Comparison of ENCODE assay signal across 7 cellular contexts in genomic region chr10:74825371-74826141, GRCh38. TPM values are rescaled to one million over a fixed set of nuclear protein-coding genes. Genes with fewer than 3 reads are reported as not detected.
DNase-seq lines count a peak whose midpoint lies in the region; ATAC-seq, FAIRE-seq and TF ChIP-seq lines count a peak whose summit lies in the region.

No MANE protein-coding gene starts in this region.

- ATAC-seq in HG02970 (IDR thresholded peaks at IDR 0.05; ENCODE audit: low FRiP score, unreplicated experiment): peak; percentile 0
- peak; percentile 26 for ATAC-seq in GM12878

- intact Hi-C loops in GM12878 (cut with micrococcal nuclease; ENCODE audit: unreplicated experiment): loop anchor here (1.0 to 10.0 kb wide), 7 partner anchors 86 to 671 kb away; partner anchors contain the start of genes ADK and AP3M1
- intact Hi-C loops in spleen (cut with DNase I; ENCODE audit: low total_unique reads): no loop called here

- TF ChIP-seq POLR2A in GM12878 (IDR thresholded peaks at IDR 0.05; ENCODE audit: low read depth, low read length): peak; percentile 64
- TF ChIP-seq POLR2A in spleen (IDR thresholded peaks at IDR 0.05): peak in 1 of 3 donors; percentile 21

- H3K27me3 ChIP-seq in SJSA1 (replicated peaks) (no peaks in the 10 kb centered on the region), GM12878 (replicated peaks in 1 of 2; ENCODE audit: control insufficient read depth in 2 of 2, insufficient read depth in 2 of 2, low read length in 1 of 2) (no peaks in the 10 kb centered on the region), iPS-20b (ENCODE audit: insufficient read depth, low read length) (no peaks in the 10 kb centered on the region), spleen (replicated peaks in 1 of 7) (no peaks in the 10 kb centered on the region)

- DNase-seq in GM12864 (ENCODE audit: low read depth) (no peak), SJSA1 (ENCODE audit: low read depth in 1 of 2, low spot score in 2 of 2) (peak in 1 of 2 experiments; percentile 58), GM12878 (ENCODE audit: low read depth, low spot score) (no peak), spleen (peak; percentile 96), foreskin melanocyte (no peak)

- WGBS in GM12878 (ENCODE audit: insufficient coverage, insufficient replicate concordance, low lambda C conversion rate, missing lambda C conversion rate): under 1% methylated on average over 23 of the region's 89 CpGs
- WGBS in spleen, 5 donors: 0 to 1% (median 0%) methylated on average over 49 to 89 of the region's 89 CpGs

- H2AFZ ChIP-seq in GM12878 (ENCODE audit: control insufficient read depth, low read depth, low read length): peak overlapping the region; percentile 83

- H4K20me1 ChIP-seq in GM12878 (ENCODE audit: control insufficient read depth, insufficient read depth): no peaks in the 10 kb centered on the region

- FAIRE-seq in GM12878 (lab: Jason Lieb, UNC): no peak

- in situ Hi-C loops in GM12878 (cut with MboI): no loop called here

- H3K27ac ChIP-seq in SJSA1 (no peak overlapping the region), GM12878 (ENCODE audit: control insufficient read depth, insufficient read depth) (peak overlapping the region; percentile 91), iPS-20b (ENCODE audit: low read length) (no peak overlapping the region), spleen (peak overlapping the region; percentile 78 to 100 (median 89))

- no peak for TF ChIP-seq CTCF in GM12864 (IDR thresholded peaks at IDR 0.05; ENCODE audit: low read depth, low read length, missing control alignments)
- TF ChIP-seq CTCF in GM12878 (IDR thresholded peaks at IDR 0.05 in 2 of 3, conservative IDR thresholded peaks at IDR 0.05 in 1 of 3; ENCODE audit: control insufficient read depth in 2 of 3, extremely low read depth in 1 of 3, insufficient read depth in 1 of 3, low read depth in 3 of 3, low read length in 3 of 3): no peak
- peak in 1 of 11 experiments; percentile 22 for TF ChIP-seq CTCF in spleen (IDR thresholded peaks at IDR 0.05 in 8 of 11, conservative IDR thresholded peaks at IDR 0.05 in 3 of 11)

- H3K9ac ChIP-seq in GM12878 (ENCODE audit: control insufficient read depth, insufficient read depth, low read length) (peak overlapping the region; percentile 92), iPS-20b (ENCODE audit: low read depth, low read length) (peak overlapping the region; percentile 85; the same call in 1 of the 2 replicates)

- H3K36me3 ChIP-seq in SJSA1: no peaks in the 10 kb centered on the region
- H3K36me3 ChIP-seq in GM12878 (ENCODE audit: control insufficient read depth in 2 of 2, insufficient read depth in 2 of 2, low read length in 1 of 2): no peaks in the 10 kb centered on the region
- H3K36me3 ChIP-seq in iPS-20b (ENCODE audit: insufficient read depth, low read depth, low read length): no peaks in the 10 kb centered on the region
- H3K36me3 ChIP-seq in spleen: no peaks in the 10 kb centered on the region

- peak overlapping the region; percentile 94 for H3K4me2 ChIP-seq in GM12878 (ENCODE audit: control insufficient read depth, insufficient read depth)

- RAD21 ChIA-PET in GM12878 (lab: Charles Lee; ENCODE audit: unreplicated experiment): interaction anchor here (0.6 to 3.1 kb wide), 34 partner anchors 27 to 556 kb away, joined by 3 to 23 read pairs (median 4); no protein-coding TSS in a partner anchor

- POLR2A ChIA-PET in GM12878 (lab: Charles Lee): interaction anchor here (0.6 to 2.3 kb wide), 19 partner anchors 28 to 906 kb away, joined by 3 to 12 read pairs (median 4); no protein-coding TSS in a partner anchor

- TF ChIP-seq RAD21 in GM12878 (IDR thresholded peaks at IDR 0.05; ENCODE audit: insufficient read depth, low read depth, low read length): peak; percentile 32; the same call in 1 of the 2 replicates

- H3K9me3 ChIP-seq in SJSA1 (replicated peaks) (no peaks in the 10 kb centered on the region), GM12878 (replicated peaks; ENCODE audit: control insufficient read depth, insufficient read depth, low read length) (no peaks in the 10 kb centered on the region; the same call in 2 of the 3 replicates), iPS-20b (ENCODE audit: insufficient read depth, low read depth, low read length) (no peaks in the 10 kb centered on the region), spleen (no peaks in the 10 kb centered on the region)

- BruUV-seq in GM12878 (replicated peaks; lab: Mats Ljungman, UMichigan): no TSS peak

- no peak for TF ChIP-seq EP300 in GM12878 (IDR thresholded peaks at IDR 0.05; ENCODE audit: borderline replicate concordance in 1 of 2, control insufficient read depth in 1 of 2, low read depth in 2 of 2, low read length in 2 of 2)

- H3K79me2 ChIP-seq in GM12878 (ENCODE audit: control insufficient read depth, insufficient read depth, low read length): peaks cover 36% of the 10 kb centered on the region

- H3K4me3 ChIP-seq in GM12864 (ENCODE audit: low read depth, low read length) (peak overlapping the region; percentile 94), SJSA1 (peak overlapping the region; percentile 68), GM12878 (peak overlapping the region; percentile 88), iPS-20b (ENCODE audit: low read length) (peak overlapping the region; percentile 87), spleen (peak overlapping the region; percentile 93 to 100 (median 97))

- CTCF ChIA-PET in GM12878 (lab: Yijun Ruan, JAX): interaction anchor here (1.3 to 2.8 kb wide), 2 partner anchors 87 to 152 kb away, joined by 8 to 17 read pairs; no protein-coding TSS in a partner anchor

- SMC1A ChIA-PET in GM12878 (lab: Charles Lee; ENCODE audit: uncharacterized antibody, unreplicated experiment): interaction anchor here (0.5 to 4.6 kb wide), 13 partner anchors 28 to 582 kb away, joined by 3 to 22 read pairs (median 4); no protein-coding TSS in a partner anchor

- H3K4me1 ChIP-seq in SJSA1 (replicated peaks) (0 out of 2 replicates have a peak, but pooled peaks cover 4% of the 10 kb centered on the region), GM12878 (ENCODE audit: control insufficient read depth, insufficient read depth, low read length) (peaks cover 9% of the 10 kb centered on the region; the same call in 1 of the 2 replicates), iPS-20b (ENCODE audit: insufficient read depth, low read length) (peaks cover 6% of the 10 kb centered on the region), spleen (peaks cover 24 to 67% (median 41%) of the 10 kb centered on the region in 6 donors)

TF ChIP-seq in GM12878, 131 proteins besides CTCF, POLR2A, EP300 and RAD21 (continues in another document):
- TF ChIP-seq ZBTB40 (IDR thresholded peaks at IDR 0.05; ENCODE audit: borderline replicate concordance) (no peak), SREBF1 (IDR thresholded peaks at IDR 0.05; ENCODE audit: low read length) (no peak), KAT2A (conservative IDR thresholded peaks at IDR 0.05; ENCODE audit: control insufficient read depth, low read depth, low read length) (no peak), ZNF217 (IDR thresholded peaks at IDR 0.05) (no peak), DPF2 (IDR thresholded peaks at IDR 0.05) (no peak; the same call in 1 of the 2 replicates)

RNA-seq across cellular contexts. Expression of gene KAT6B, which starts 0.8 kb away (rescaled TPM):
- total RNA-seq in SJSA1 (2014; rRNA removed; shearing (Covaris generic)): 6.0 and 10.7 TPM in 2 replicates
- 303 and 315 TPM in 2 replicates for total RNA-seq in GM12878 (2013; cell fraction: nucleolus; rRNA removed)
- total RNA-seq in GM12878 (2014; rRNA removed): 16.5 and 18.3 TPM in 2 replicates
- 16.7 and 17.5 TPM in 2 replicates for total RNA-seq in GM12878 (2014; rRNA removed; fragmentation: Illumina TruSeq; extraction: Trizol)
- 22.6 and 24.8 TPM in 2 replicates for total RNA-seq in GM12878 (2021)
- 8.5 TPM for polyA plus RNA-seq in GM12878 (2011; ENCODE audit: low read depth)
- polyA plus RNA-seq in GM12878 (2011; rRNA removed): 6.7 and 7.6 TPM in 2 replicates
- polyA plus RNA-seq in GM12878 (2011; cell fraction: cytosol; rRNA removed): 5.8 and 9.8 TPM in 2 replicates
- 17.1 and 23.0 TPM in 2 replicates for polyA plus RNA-seq in GM12878 (2011; cell fraction: nucleus; rRNA removed)
- 10.5 and 12.2 TPM in 2 replicates for polyA plus RNA-seq in GM12878 (2012)
- 17.6 and 19.1 TPM in 2 replicates for polyA plus RNA-seq in GM12878 (2014; fragmentation: Illumina TruSeq; extraction: Trizol)
- polyA plus RNA-seq in GM12878 (2014; fragmentation: Nextera tagmentation; extraction: Ambion mirVana): 1 to 10 TPM; 2.7 to 5.3 TPM
- polyA plus RNA-seq in GM12878 (2014; rRNA removed): 8.1 and 9.7 TPM in 2 replicates
- 10 to 100 TPM; 15.0 to 17.4 TPM for polyA plus RNA-seq in GM12878 (2016; fragmentation: Nextera tagmentation; extraction: Ambion mirVana)
- polyA minus RNA-seq in GM12878 (2011; rRNA and poly(A)+ RNA removed): 42.9 and 45.0 TPM in 2 replicates
- polyA minus RNA-seq in GM12878 (2011; cell fraction: cytosol; rRNA and poly(A)+ RNA removed): 7.9 and 9.0 TPM in 2 replicates
- 53.1 and 90.8 TPM in 2 replicates for polyA minus RNA-seq in GM12878 (2011; cell fraction: nucleus; rRNA and poly(A)+ RNA removed)
- total RNA-seq in spleen: 10 to 100 TPM; 36.5 to 61.0 (median 49.0) TPM
- polyA plus RNA-seq in spleen: 1 to 10 TPM; 2.9 to 5.0 (median 3.1) TPM

Comparison
In these comparisons a context has a peak if more than half of its experiments do, and no peak if none do; other contexts are left out.
1. H3K27ac ChIP-seq: peak in GM12878 (single experiment) and spleen (8 of 8); none in SJSA1 (single experiment) and iPS-20b (single experiment).
2. Peak in every context shown above with its lines, with median percentiles within 50 percentile points of each other: H3K4me3 ChIP-seq.